8 cellular contexts compared by ENCODE assay signal in genomic region chr2:74653589-74653984, GRCh38. TPM values are rescaled to one million over a fixed set of nuclear protein-coding genes. Genes with fewer than 3 reads are reported as not detected.
A peak's percentile ranks its signal among the peaks of the same experiment; 100 is the strongest.
DNase-seq lines count a peak whose midpoint lies in the region; ATAC-seq lines count a peak whose summit lies in the region.

No MANE protein-coding gene starts in this region.

- no peak overlapping the region for H3K27ac ChIP-seq in subcutaneous abdominal adipose tissue (ENCODE audit: low read depth, low read length)

- H3K27me3 ChIP-seq in subcutaneous abdominal adipose tissue (ENCODE audit: control insufficient read depth in 5 of 5, insufficient read depth in 4 of 5, low read length in 5 of 5): peaks cover 0 to 5% (median 2%) of the 10 kb centered on the region in 5 donors

- H3K4me1 Mint-ChIP-seq in activated T-helper 1 cell treated with anti-CD3 and anti-CD28 coated beads, Interleukin-12 subunit alpha, Interleukin-12 subunit beta, Interleukin-2, Interleukin-4 antibody, amounts not matched to agents 30 ng/mL and 10 ng/mL and 1 ng/mL, durations not matched to agents 14 hours and 24 hours and 36 hours (ENCODE audit: low read depth): peaks cover 12% of the 10 kb centered on the region

- no peaks in the 10 kb centered on the region for H3K9me3 Mint-ChIP-seq in activated T-helper 1 cell treated with anti-CD3 and anti-CD28 coated beads, Interleukin-12 subunit alpha, Interleukin-12 subunit beta, Interleukin-2, Interleukin-4 antibody, amounts not matched to agents 30 ng/mL and 10 ng/mL and 1 ng/mL, durations not matched to agents 14 hours and 24 hours and 36 hours

- DNase-seq in activated T-helper 1 cell treated with anti-CD3 and anti-CD28 coated beads, Interleukin-12 subunit alpha, Interleukin-12 subunit beta, Interleukin-2, Interleukin-4 antibody, amounts not matched to agents 30 ng/mL and 10 ng/mL and 1 ng/mL, durations not matched to agents 14 hours and 24 hours and 36 hours (ENCODE audit: low spot score): no peak
- DNase-seq in KG1 (lab: John Stamatoyannopoulos, UW): no peak
- DNase-seq in NCI-H1436 (lab: John Stamatoyannopoulos, UW): no peak
- no peak for DNase-seq in Kasumi-1 (lab: John Stamatoyannopoulos, UW)

- peak; percentile 29 for ATAC-seq in GM19324 (IDR thresholded peaks at IDR 0.05; ENCODE audit: low FRiP score, unreplicated experiment)
- peak; percentile 15 for ATAC-seq in HG02943 (IDR thresholded peaks at IDR 0.05; ENCODE audit: low read depth, unreplicated experiment)

- H3K4me1 ChIP-seq in subcutaneous abdominal adipose tissue (ENCODE audit: control insufficient read depth in 5 of 5, insufficient read depth in 5 of 5, low read length in 5 of 5): peaks cover 3 to 16% (median 14%) of the 10 kb centered on the region in 5 donors

- H3K36me3 Mint-ChIP-seq in activated T-helper 1 cell treated with anti-CD3 and anti-CD28 coated beads, Interleukin-12 subunit alpha, Interleukin-12 subunit beta, Interleukin-2, Interleukin-4 antibody, amounts not matched to agents 30 ng/mL and 10 ng/mL and 1 ng/mL, durations not matched to agents 14 hours and 24 hours and 36 hours (ENCODE audit: low read depth): peaks cover 6% of the 10 kb centered on the region

- H3K27ac Mint-ChIP-seq in activated T-helper 1 cell treated with anti-CD3 and anti-CD28 coated beads, Interleukin-12 subunit alpha, Interleukin-12 subunit beta, Interleukin-2, Interleukin-4 antibody, amounts not matched to agents 30 ng/mL and 10 ng/mL and 1 ng/mL, durations not matched to agents 14 hours and 24 hours and 36 hours: no peak overlapping the region

- H3K4me3 ChIP-seq in iPS-18c (ENCODE audit: insufficient read depth, low read depth, low read length): peak overlapping the region; percentile 76
- H3K4me3 ChIP-seq in subcutaneous abdominal adipose tissue (ENCODE audit: low read depth in 1 of 5, low read length in 5 of 5): peak overlapping the region; percentile 69 to 85 (median 75)

- peaks cover 43% of the 10 kb centered on the region for H3K27me3 Mint-ChIP-seq in activated T-helper 1 cell treated with anti-CD3 and anti-CD28 coated beads, Interleukin-12 subunit alpha, Interleukin-12 subunit beta, Interleukin-2, Interleukin-4 antibody, amounts not matched to agents 30 ng/mL and 10 ng/mL and 1 ng/mL, durations not matched to agents 14 hours and 24 hours and 36 hours (ENCODE audit: insufficient read depth)

- intact Hi-C loops in activated T-helper 1 cell treated with anti-CD3 and anti-CD28 coated beads, Interleukin-12 subunit alpha, Interleukin-12 subunit beta, Interleukin-2, Interleukin-4 antibody, amounts not matched to agents 30 ng/mL and 10 ng/mL and 1 ng/mL, durations not matched to agents 14 hours and 24 hours and 36 hours (cut with micrococcal nuclease): loop anchor here (5.0 to 10.0 kb wide), 6 partner anchors 66 to 1479 kb away; partner anchors contain the start of genes C2orf81, EGR4, GCFC2 and POLE4

- H3K9me3 ChIP-seq in iPS-18c (ENCODE audit: control insufficient read depth, insufficient read depth, low read length): no peaks in the 10 kb centered on the region
- no peaks in the 10 kb centered on the region for H3K9me3 ChIP-seq in subcutaneous abdominal adipose tissue (ENCODE audit: control insufficient read depth in 5 of 5, low read length in 5 of 5)

- peak overlapping the region; percentile 89 for H3K4me3 Mint-ChIP-seq in activated T-helper 1 cell treated with anti-CD3 and anti-CD28 coated beads, Interleukin-12 subunit alpha, Interleukin-12 subunit beta, Interleukin-2, Interleukin-4 antibody, amounts not matched to agents 30 ng/mL and 10 ng/mL and 1 ng/mL, durations not matched to agents 14 hours and 24 hours and 36 hours

- peaks cover 0 to 12% (median 3%) of the 10 kb centered on the region in 5 donors for H3K36me3 ChIP-seq in subcutaneous abdominal adipose tissue (ENCODE audit: control insufficient read depth in 5 of 5, insufficient read depth in 5 of 5, low read length in 5 of 5)

- H3K9ac ChIP-seq in subcutaneous abdominal adipose tissue (ENCODE audit: low read length in 5 of 5): peak overlapping the region in 3 of 5 donors; percentile 60 to 80 (median 75)

RNA-seq across cellular contexts. Expression of gene SEMA4F, which starts 0.5 kb away (rescaled TPM):
- total RNA-seq in activated T-helper 1 cell treated with anti-CD3 and anti-CD28 coated beads, Interleukin-12 subunit alpha, Interleukin-12 subunit beta, Interleukin-2, Interleukin-4 antibody, amounts not matched to agents 30 ng/mL and 10 ng/mL and 1 ng/mL, durations not matched to agents 14 hours and 24 hours and 36 hours: 2.4 and 3.2 TPM in 2 replicates

RNA-seq across cellular contexts. Expression of gene M1AP, which starts 5.5 kb away (rescaled TPM):
- total RNA-seq in activated T-helper 1 cell treated with anti-CD3 and anti-CD28 coated beads, Interleukin-12 subunit alpha, Interleukin-12 subunit beta, Interleukin-2, Interleukin-4 antibody, amounts not matched to agents 30 ng/mL and 10 ng/mL and 1 ng/mL, durations not matched to agents 14 hours and 24 hours and 36 hours: 0.10 TPM in 1 of 2 replicates, not detected in the other
